ENCODE assay signal across 38 cellular contexts in the genomic region with DNA sequence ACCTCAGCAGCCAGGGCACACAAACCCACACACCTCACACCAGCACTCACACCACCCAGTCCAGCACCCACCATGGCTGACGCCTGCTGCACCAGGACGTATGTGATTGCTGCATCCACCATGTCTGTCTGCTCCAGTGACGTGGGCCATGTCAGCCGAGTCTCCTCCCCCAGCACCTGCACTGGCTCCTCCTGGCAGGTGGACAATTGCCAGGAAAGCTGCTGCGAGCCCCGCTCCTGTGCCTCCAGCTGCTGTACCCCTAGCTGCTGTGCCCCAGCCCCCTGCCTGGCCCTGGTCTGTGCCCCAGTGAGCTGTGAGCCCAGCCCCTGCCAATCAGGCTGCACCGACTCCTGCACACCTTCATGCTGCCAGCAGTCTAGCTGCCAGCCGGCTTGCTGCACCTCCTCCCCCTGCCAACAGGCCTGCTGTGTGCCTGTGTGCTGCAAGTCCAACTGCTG. TPM values are rescaled to one million over a fixed set of nuclear protein-coding genes. Genes with fewer than 3 reads are reported as not detected.
"Had no signal": no experiment of that assay in that cellular context is flagged by ENCODE, and none has a peak within 500 bp of the region (broad histone marks: within the 10 kb centered on the region; RNA-seq: fewer than 3 reads in every experiment).

A gene with protein sequence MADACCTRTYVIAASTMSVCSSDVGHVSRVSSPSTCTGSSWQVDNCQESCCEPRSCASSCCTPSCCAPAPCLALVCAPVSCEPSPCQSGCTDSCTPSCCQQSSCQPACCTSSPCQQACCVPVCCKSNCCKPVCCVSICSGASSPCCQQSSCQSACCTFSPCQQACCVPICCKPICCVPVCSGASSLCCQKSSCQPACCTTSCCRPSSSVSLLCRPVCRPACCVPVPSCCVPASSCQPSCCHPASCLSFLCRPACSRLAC (plus strand): TSS at position 51 of the 458 bp plus-strand sequence. CDS start 22 bp downstream, at position 73.

- H3K36me3 Mint-ChIP-seq: type B pancreatic cell had no signal

- H3K4me1 ChIP-seq: body of pancreas, colonic mucosa, gastroesophageal sphincter, right lobe of liver, vagina had no signal

- H3K27ac Mint-ChIP-seq: activated naive CD8-positive, alpha-beta T cell; activated T-cell treated with anti-CD3 and anti-CD28 coated beads, Interleukin-2, amount 50 U/mL, for 72 hours; progenitor cell of endocrine pancreas; stimulated activated naive CD8-positive, alpha-beta T cell treated with anti-CD3 and anti-CD28 coated beads, Interleukin-15, Interleukin-2, amounts not matched to agents 100 ng/mL and 50 ng/mL, for 24 hours; type B pancreatic cell had no signal

- FAIRE-seq: endothelial cell of umbilical vein had no signal

- H3K4me3 ChIP-seq: body of pancreas, colonic mucosa, gastroesophageal sphincter, hepatocyte, right lobe of liver, skin epidermis, thoracic aorta, vagina had no signal

- H3K36me3 ChIP-seq: colonic mucosa, gastroesophageal sphincter, right lobe of liver, thoracic aorta, vagina had no signal

- ATAC-seq: activated T-cell treated with anti-CD3 and anti-CD28 coated beads, Interleukin-2, amount 50 U/mL, for 72 hours; body of pancreas; gastroesophageal sphincter; left cardiac atrium; left ventricle myocardium superior; naive thymus-derived CD4-positive, alpha-beta T cell; right lobe of liver had no signal

- H3K9me3 ChIP-seq: colonic mucosa, right lobe of liver had no signal

- DNase-seq: activated CD4-positive, alpha-beta T cell treated with anti-CD3 and anti-CD28 coated beads for 4 hours; activated CD4-positive, alpha-beta T cell treated with anti-CD3 and anti-CD28 coated beads, Interleukin-2, amount 50 U/mL, for 4 hours; activated CD4-positive, CD25-positive, alpha-beta regulatory T cell; activated naive CD4-positive, alpha-beta T cell treated with Interleukin-2 at 50 U/mL for 16 hours; activated T-cell treated with anti-CD3 and anti-CD28 coated beads for 4 hours; activated T-cell treated with anti-CD3 and anti-CD28 coated beads, Interleukin-2, amount 50 U/mL, for 72 hours; body of pancreas; colonic mucosa; effector CD8-positive, alpha-beta T cell; islet precursor cell; left cardiac atrium; left ventricle myocardium superior; mammary epithelial cell; midbrain; naive thymus-derived CD4-positive, alpha-beta T cell; right lobe of liver; stimulated activated CD4-positive, alpha-beta T cell treated with anti-CD3 and anti-CD28 coated beads, Interleukin-12 subunit alpha, Interleukin-12 subunit beta, amount 100 ng/mL, for 4 hours; stimulated activated CD4-positive, alpha-beta T cell treated with anti-CD3 and anti-CD28 coated beads, Interleukin-4, amount 100 ng/mL, for 1 hour; T-helper 2 cell had no signal

- H3K27me3 ChIP-seq: body of pancreas, colonic mucosa, hepatocyte, right lobe of liver, vagina had no signal

- H3K4me3 Mint-ChIP-seq: activated naive CD8-positive, alpha-beta T cell; activated T-cell treated with anti-CD3 and anti-CD28 coated beads, Interleukin-2, amount 50 U/mL, for 72 hours; stimulated activated naive CD8-positive, alpha-beta T cell treated with anti-CD3 and anti-CD28 coated beads, Interleukin-15, Interleukin-2, amounts not matched to agents 100 ng/mL and 50 ng/mL, for 24 hours; type B pancreatic cell had no signal

- H3K27ac ChIP-seq: body of pancreas, colonic mucosa, gastroesophageal sphincter, hepatocyte, right lobe of liver, skin epidermis, thoracic aorta, vagina had no signal

- H3K27me3 Mint-ChIP-seq: activated naive CD8-positive, alpha-beta T cell; stimulated activated naive CD8-positive, alpha-beta T cell treated with anti-CD3 and anti-CD28 coated beads, Interleukin-15, Interleukin-2, amounts not matched to agents 100 ng/mL and 50 ng/mL, for 24 hours had no signal

RNA-seq across cellular contexts. Expression of the gene that starts here (rescaled TPM):
- total RNA-seq: activated T-cell treated with anti-CD3 and anti-CD28 coated beads, Interleukin-2, amount 50 U/mL, for 72 hours; aorta; body of pancreas; colonic mucosa; dermis microvascular lymphatic vessel endothelial cell; endothelial cell of umbilical vein; fibroblast of lung; fibroblast of villous mesenchyme; gastroesophageal sphincter; hepatocyte; left cardiac atrium; left ventricle myocardium superior; mammary epithelial cell; naive thymus-derived CD4-positive, alpha-beta T cell; osteoblast; progenitor cell of endocrine pancreas; renal cortical epithelial cell; right lobe of liver; subcutaneous adipose tissue; thoracic aorta; vagina had no signal
- polyA plus RNA-seq: adipose tissue; aorta; endothelial cell of umbilical vein; esophagus; fibroblast of lung; hepatocyte; mammary epithelial cell; naive thymus-derived CD4-positive, alpha-beta T cell had no signal
